ENCODE assay signal across 17 cellular contexts in the genomic region with DNA sequence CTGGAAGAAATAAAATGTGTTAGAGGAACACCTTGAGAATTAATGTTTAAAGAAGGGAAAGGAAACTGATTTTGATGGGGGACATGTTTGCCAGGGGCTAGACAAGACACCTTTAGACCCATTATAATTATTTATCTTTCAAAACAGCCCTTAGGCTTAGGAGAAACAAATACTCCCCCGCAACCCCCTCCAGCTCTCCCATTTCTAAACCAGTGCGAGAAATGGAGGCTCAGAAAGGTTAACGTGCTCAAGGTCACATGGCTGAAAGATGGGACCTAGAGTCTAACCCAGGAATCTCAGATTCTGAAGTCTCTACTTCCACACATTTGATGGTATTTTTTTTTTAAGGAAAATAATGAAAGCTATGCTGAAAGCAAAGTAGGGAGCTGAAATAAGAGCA. TPM values are rescaled to one million over a fixed set of nuclear protein-coding genes. Genes with fewer than 3 reads are reported as not detected.
"Had no signal": no experiment of that assay in that cellular context is flagged by ENCODE, and none has a peak within 500 bp of the region (broad histone marks: within the 10 kb centered on the region; RNA-seq: fewer than 3 reads in every experiment).

No MANE protein-coding gene starts in this region.

- H3K4me3 ChIP-seq: dorsolateral prefrontal cortex, heart left ventricle, thoracic aorta, vagina had no signal

- H3K36me3 ChIP-seq: heart left ventricle, neutrophil, thoracic aorta, vagina had no signal

- H3K27ac Mint-ChIP-seq: activated naive CD8-positive, alpha-beta T cell; naive B cell; T-helper 17 cell had no signal

- DNase-seq: activated T-cell treated with anti-CD3 and anti-CD28 coated beads, Interleukin-2, amount 50 U/mL, for 1 hour; amygdala; dorsolateral prefrontal cortex; foreskin melanocyte; heart left ventricle; islet precursor cell; naive B cell; stimulated activated CD4-positive, alpha-beta T cell treated with anti-CD3 and anti-CD28 coated beads, Interleukin-4, amount 100 ng/mL, for 1 hour; stimulated activated CD8-positive, alpha-beta memory T cell treated with anti-CD3 and anti-CD28 coated beads, Interleukin-4, amount 100 ng/mL, for 48 hours; stimulated activated naive CD8-positive, alpha-beta T cell treated with anti-CD3 and anti-CD28 coated beads, Interleukin-15, Interleukin-2, amounts not matched to agents 100 U/mL and 50 U/mL, for 24 hours; T-helper 17 cell had no signal

- ATAC-seq: heart left ventricle; left lobe of liver; stimulated activated naive CD8-positive, alpha-beta T cell treated with anti-CD3 and anti-CD28 coated beads, Interleukin-15, Interleukin-2, amounts not matched to agents 100 U/mL and 50 U/mL, for 24 hours; T-helper 17 cell had no signal

- H3K27ac ChIP-seq: dorsolateral prefrontal cortex, heart left ventricle, neutrophil, thoracic aorta had no signal

- H3K27me3 ChIP-seq: dorsolateral prefrontal cortex, heart left ventricle, neutrophil, vagina had no signal

- H3K9me3 Mint-ChIP-seq: naive B cell had no signal

- H3K36me3 Mint-ChIP-seq: activated naive CD8-positive, alpha-beta T cell; naive B cell had no signal

- H3K9me3 ChIP-seq: heart left ventricle, neutrophil, thoracic aorta, vagina had no signal

RNA-seq across cellular contexts. Expression of a gene that starts 18.0 kb away (rescaled TPM):
- total RNA-seq: pulmonary artery endothelial cell had no signal
